In the genomic region with DNA sequence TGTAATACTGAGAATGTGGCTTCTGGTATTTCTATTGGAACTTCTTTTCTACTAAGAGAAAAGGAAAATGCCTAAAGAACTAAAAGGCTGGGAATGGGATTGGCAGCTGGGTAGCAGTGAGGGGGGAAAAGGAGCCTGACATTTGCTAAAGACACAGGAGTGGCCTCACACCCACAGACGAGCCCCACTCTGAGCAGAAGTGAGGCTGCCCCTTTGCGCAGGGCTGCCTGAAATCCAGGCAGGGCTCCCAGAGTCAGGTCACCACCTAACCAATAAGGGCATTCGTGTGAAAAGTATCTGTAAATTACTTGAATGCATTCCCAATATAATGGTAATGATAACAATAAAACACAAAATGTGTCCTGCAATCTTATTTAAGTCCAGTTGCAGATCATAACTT, we compare ENCODE assay signal across 1 cellular context.
TF ChIP-seq lines count a peak whose summit lies in the region.

No MANE protein-coding gene starts in this region.

TF ChIP-seq in H1, 55 proteins besides CTCF, POLR2A, EP300 and RAD21 (continued from another document):
- TF ChIP-seq PHF8 (conservative IDR thresholded peaks at IDR 0.05; ENCODE audit: low read depth, low read length) (no peak), HDAC6 (IDR thresholded peaks at IDR 0.05; ENCODE audit: low read depth, low read length) (no peak)
TF ChIP-seq in H1: peak in this region for 0.
